Comparison of ENCODE assay signal across 9 cellular contexts in genomic region chr22:20551805-20552449, GRCh38. TPM values are rescaled to one million over a fixed set of nuclear protein-coding genes. Genes with fewer than 3 reads are reported as not detected.
DNase-seq lines count a peak whose midpoint lies in the region; ATAC-seq and TF ChIP-seq lines count a peak whose summit lies in the region.
"Had no signal": no experiment of that assay in that cellular context is flagged by ENCODE, and none has a peak within 500 bp of the region (broad histone marks: within the 10 kb centered on the region; RNA-seq: fewer than 3 reads in every experiment).

No MANE protein-coding gene starts in this region.

- RAD21 ChIA-PET in HCT116 (lab: Charles Lee; ENCODE audit: low non-redundant PET in 1 of 2, low total read pairs in 2 of 2, uncharacterized antibody in 2 of 2, unreplicated experiment in 2 of 2), result no interaction called here

- H2AFZ ChIP-seq in HCT116 (ENCODE audit: low read depth, low read length, poor library complexity, severe bottlenecking) (no peak overlapping the region), smooth muscle cell (ENCODE audit: low read depth) (no peak overlapping the region)

- ATAC-seq in HCT116, result 0 out of 2 replicates have a peak, but pooled peaks have one; percentile 38

- H3K4me3 Mint-ChIP-seq in activated naive CD4-positive, alpha-beta T cell treated with anti-CD3 and anti-CD28 coated beads for 36 hours, result peak overlapping the region; percentile 70
- H3K4me3 Mint-ChIP-seq in Caco-2 (ENCODE audit: unreplicated experiment), result no peak overlapping the region

- no peak for TF ChIP-seq RAD21 in HCT116 (IDR thresholded peaks at IDR 0.05; ENCODE audit: low read depth)

- H3K79me2 ChIP-seq in HCT116 (ENCODE audit: insufficient read depth, low read length) (peaks cover 51% of the 10 kb centered on the region), smooth muscle cell (ENCODE audit: low read depth) (peaks cover 66% of the 10 kb centered on the region)

- no peaks in the 10 kb centered on the region for H3K9me3 Mint-ChIP-seq in activated naive CD4-positive, alpha-beta T cell treated with anti-CD3 and anti-CD28 coated beads for 36 hours
- H3K9me3 Mint-ChIP-seq in Caco-2 (ENCODE audit: unreplicated experiment), result no peaks in the 10 kb centered on the region

- BruUV-seq in HCT116 (replicated peaks; lab: Mats Ljungman, UMichigan) (no TSS peak), Caco-2 (replicated peaks; lab: Mats Ljungman, UMichigan) (no TSS peak)

- peaks cover 95% of the 10 kb centered on the region for H3K4me1 Mint-ChIP-seq in activated naive CD4-positive, alpha-beta T cell treated with anti-CD3 and anti-CD28 coated beads for 36 hours (ENCODE audit: low read depth)
- no peaks in the 10 kb centered on the region for H3K4me1 Mint-ChIP-seq in Caco-2 (ENCODE audit: low read depth, unreplicated experiment)

- H3K27ac ChIP-seq in HCT116 (ENCODE audit: low read depth, low read length) (no peak overlapping the region), left ventricle myocardium inferior (replicated peaks) (peak overlapping the region; percentile 95), smooth muscle cell (ENCODE audit: low read depth) (peak overlapping the region; percentile 92)
- H3K27ac ChIP-seq: HL-60 had no signal

- TF ChIP-seq CTCF in HCT116 (IDR thresholded peaks at IDR 0.05 in 2 of 3, conservative IDR thresholded peaks at IDR 0.05 in 1 of 3; ENCODE audit: borderline replicate concordance in 1 of 3, insufficient read depth in 1 of 3, low read depth in 2 of 3, low read length in 2 of 3) (peak in 1 of 3 experiments; percentile 29; a peak in 1 of 6 replicates), left ventricle myocardium inferior (IDR thresholded peaks at IDR 0.05; ENCODE audit: borderline replicate concordance) (peak; percentile 63), smooth muscle cell (IDR thresholded peaks at IDR 0.05; ENCODE audit: borderline replicate concordance, insufficient read depth, poor library complexity, severe bottlenecking) (no peak), Caco-2 (IDR thresholded peaks at IDR 0.05; ENCODE audit: insufficient read depth in 1 of 2, low read depth in 1 of 2, low read length in 1 of 2, severe bottlenecking in 1 of 2, unreplicated experiment in 1 of 2) (peak in 1 of 2 experiments; percentile 12)

- no peaks in the 10 kb centered on the region for H3K27me3 Mint-ChIP-seq in activated naive CD4-positive, alpha-beta T cell treated with anti-CD3 and anti-CD28 coated beads for 36 hours (ENCODE audit: low read depth)
- no peaks in the 10 kb centered on the region for H3K27me3 Mint-ChIP-seq in Caco-2 (ENCODE audit: insufficient read depth, unreplicated experiment)

- DNase-seq in HCT116 (ENCODE audit: low read depth, low spot score) (no peak), left ventricle myocardium inferior (no peak), smooth muscle cell (lab: John Stamatoyannopoulos, UW; ENCODE audit: unreplicated experiment) (no peak), NCI-H2227 treated with DMSO at 0.1 percent for 48 hours (lab: John Stamatoyannopoulos, UW) (no peak), Caco-2 (no peak), SIG-M5 treated with dmso at 0.1 percent for 504 hours (lab: John Stamatoyannopoulos, UW; ENCODE audit: unreplicated experiment) (no peak), SW480 (ENCODE audit: low spot score) (no peak)
- peak; percentile 80 for DNase-seq in activated naive CD4-positive, alpha-beta T cell treated with anti-CD3 and anti-CD28 coated beads for 36 hours

- peaks cover 33% of the 10 kb centered on the region for H3F3A ChIP-seq in smooth muscle cell (ENCODE audit: low read depth)

- H3K9ac ChIP-seq in HCT116 (ENCODE audit: low read length) (no peak overlapping the region), smooth muscle cell (ENCODE audit: low read depth) (peak overlapping the region; percentile 75)

- intact Hi-C loops in HCT116 (cut with micrococcal nuclease), result no loop called here
- intact Hi-C loops in activated naive CD4-positive, alpha-beta T cell treated with anti-CD3 and anti-CD28 coated beads for 36 hours (cut with micrococcal nuclease), result loop anchor here (1.0 to 5.0 kb wide), 6 partner anchors 15 to 450 kb away; partner anchors contain the start of genes PI4KA, SNAP29 and THAP7
- intact Hi-C loops in left ventricle myocardium inferior (cut with micrococcal nuclease), result loop anchor here (10.0 kb wide), 1 partner anchor 57 kb away; the partner anchor contains the start of gene KLHL22
- intact Hi-C loops in Caco-2 (cut with micrococcal nuclease; ENCODE audit: unreplicated experiment), result no loop called here

- WGBS in smooth muscle cell (ENCODE audit: low lambda C conversion rate), result 75% methylated on average over 8 of the region's 8 CpGs

- H3K4me3 ChIP-seq in HCT116 (replicated peaks in 1 of 2; ENCODE audit: low read depth in 1 of 2, low read length in 2 of 2) (no peak overlapping the region), left ventricle myocardium inferior (peak overlapping the region; percentile 27), smooth muscle cell (no peak overlapping the region), Caco-2 (ENCODE audit: low read depth, low read length) (no peak overlapping the region)

- no peak for TF ChIP-seq POLR2A in HCT116 (IDR thresholded peaks at IDR 0.05; ENCODE audit: borderline replicate concordance, extremely low read depth, insufficient read depth, insufficient read length)

- H3K4me2 ChIP-seq in HCT116 (ENCODE audit: low read length), result no peak overlapping the region
- H3K4me2 ChIP-seq in smooth muscle cell, result peak overlapping the region; percentile 57

- CTCF ChIA-PET in HCT116 (lab: Charles Lee) (interaction anchor here (0.6 to 2.1 kb wide), 2 partner anchors 12 kb away, joined by 3 to 10 read pairs; no protein-coding TSS in a partner anchor), Caco-2 (lab: Charles Lee) (interaction anchor here (0.5 to 1.6 kb wide), 2 partner anchors 12 to 77 kb away, joined by 3 to 5 read pairs; no protein-coding TSS in a partner anchor)
- CTCF ChIA-PET in activated naive CD4-positive, alpha-beta T cell treated with anti-CD3 and anti-CD28 coated beads for 36 hours (lab: Charles Lee), result interaction anchor here (0.9 to 9.7 kb wide), 3 partner anchors 13 to 31 kb away, joined by 3 to 115 read pairs (median 12); no protein-coding TSS in a partner anchor

- H3K9me2 ChIP-seq in HCT116 (ENCODE audit: insufficient read depth), result no peaks in the 10 kb centered on the region

- H3K36me3 ChIP-seq in HCT116 (ENCODE audit: control insufficient read depth in 1 of 2, insufficient read depth in 2 of 2, low read length in 2 of 2) (peaks cover 18 to 33% of the 10 kb centered on the region in 2 experiments; a peak in 3 of 4 replicates), left ventricle myocardium inferior (peaks cover 30% of the 10 kb centered on the region), smooth muscle cell (ENCODE audit: low read depth) (no peaks in the 10 kb centered on the region), Caco-2 (ENCODE audit: control insufficient read depth, insufficient read depth, low read length) (peaks cover 1% of the 10 kb centered on the region)

- peaks cover 46% of the 10 kb centered on the region for H3K36me3 Mint-ChIP-seq in activated naive CD4-positive, alpha-beta T cell treated with anti-CD3 and anti-CD28 coated beads for 36 hours (ENCODE audit: low read depth)
- H3K36me3 Mint-ChIP-seq in Caco-2 (ENCODE audit: insufficient read depth, unreplicated experiment), result peaks cover 44% of the 10 kb centered on the region

- H3K27me3 ChIP-seq in HCT116 (ENCODE audit: insufficient read depth, low read length) (no peaks in the 10 kb centered on the region), left ventricle myocardium inferior (ENCODE audit: low read depth) (no peaks in the 10 kb centered on the region), smooth muscle cell (ENCODE audit: low read depth) (no peaks in the 10 kb centered on the region), Caco-2 (replicated peaks; ENCODE audit: control insufficient read depth, insufficient read depth, low read length) (no peaks in the 10 kb centered on the region)

- POLR2A ChIA-PET in HCT116 (lab: Charles Lee) (no interaction called here), Caco-2 (lab: Charles Lee) (no interaction called here)

- H3K9me3 ChIP-seq in HCT116 (ENCODE audit: control insufficient read depth in 1 of 2, insufficient read depth in 1 of 2, low read depth in 1 of 2, low read length in 2 of 2) (no peaks in the 10 kb centered on the region), left ventricle myocardium inferior (replicated peaks) (no peaks in the 10 kb centered on the region), smooth muscle cell (replicated peaks; ENCODE audit: low read depth) (no peaks in the 10 kb centered on the region), Caco-2 (no peaks in the 10 kb centered on the region)

- H3K4me1 ChIP-seq in HCT116 (ENCODE audit: control insufficient read depth in 1 of 2, insufficient read depth in 2 of 2, low read length in 2 of 2), result no peaks in the 10 kb centered on the region
- peaks cover 90% of the 10 kb centered on the region for H3K4me1 ChIP-seq in left ventricle myocardium inferior
- H3K4me1 ChIP-seq in smooth muscle cell (ENCODE audit: low read depth), result peaks cover 40% of the 10 kb centered on the region
- 0 out of 2 replicates have a peak, but pooled peaks cover 9% of the 10 kb centered on the region for H3K4me1 ChIP-seq in Caco-2

- H4K20me1 ChIP-seq in HCT116 (ENCODE audit: insufficient read depth) (peaks cover 7% of the 10 kb centered on the region), smooth muscle cell (ENCODE audit: low read depth) (peaks cover 93% of the 10 kb centered on the region)

- H3K27ac Mint-ChIP-seq in activated naive CD4-positive, alpha-beta T cell treated with anti-CD3 and anti-CD28 coated beads for 36 hours, result peak overlapping the region; percentile 100
- no peak overlapping the region for H3K27ac Mint-ChIP-seq in Caco-2 (ENCODE audit: unreplicated experiment)

TF ChIP-seq in HCT116, 20 proteins besides CTCF, POLR2A, EP300 and RAD21 (continues in another document):
- TF ChIP-seq MAX (IDR thresholded peaks at IDR 0.05), result no peak
- no peak for TF ChIP-seq JUND (IDR thresholded peaks at IDR 0.05)
- TF ChIP-seq EGR1 (IDR thresholded peaks at IDR 0.05; ENCODE audit: low read depth), result no peak
- no peak for TF ChIP-seq CBX3 (IDR thresholded peaks at IDR 0.05; ENCODE audit: low read depth)

RNA-seq across cellular contexts. Expression of gene MED15, which starts 44.5 kb away (rescaled TPM):
- total RNA-seq in HCT116 (2021; ENCODE audit: unreplicated experiment) (81.3 TPM), left ventricle myocardium inferior (40.3 TPM), smooth muscle cell (25.3 and 29.2 TPM in 2 replicates), Caco-2 (2022) (94.7 and 104 TPM in 2 replicates)
- 71.7 and 83.4 TPM in 2 replicates for polyA plus RNA-seq in HCT116 (2012)
- total RNA-seq in activated naive CD4-positive, alpha-beta T cell treated with anti-CD3 and anti-CD28 coated beads for 36 hours, result 100 to 1,000 TPM in 1 of 2 experiments, 10 to 100 TPM in 1; 94.7 to 108 TPM
- 70.5 and 78.5 TPM in 2 replicates for polyA plus RNA-seq in smooth muscle cell

RNA-seq across cellular contexts. Expression of gene KLHL22, which starts 56.3 kb away (rescaled TPM):
- total RNA-seq in HCT116 (2021; ENCODE audit: unreplicated experiment), result 16.4 TPM
- 7.5 and 8.8 TPM in 2 replicates for polyA plus RNA-seq in HCT116 (2012)
- 10 to 100 TPM; 10.1 to 11.7 TPM for total RNA-seq in activated naive CD4-positive, alpha-beta T cell treated with anti-CD3 and anti-CD28 coated beads for 36 hours
- 16.1 TPM for total RNA-seq in left ventricle myocardium inferior
- total RNA-seq in smooth muscle cell, result 17.1 and 26.1 TPM in 2 replicates
- polyA plus RNA-seq in smooth muscle cell, result 18.1 and 27.3 TPM in 2 replicates
- 20.9 and 24.4 TPM in 2 replicates for total RNA-seq in Caco-2 (2022)

Comparison
In these comparisons a context has a peak if more than half of its experiments do, and no peak if none do; other contexts are left out.
1. intact Hi-C loops: an anchor here in activated naive CD4-positive, alpha-beta T cell treated with anti-CD3 and anti-CD28 coated beads for 36 hours (1.0 to 5.0 kb wide) and left ventricle myocardium inferior (10.0 kb wide); none called in HCT116 and Caco-2.